Comparison of ENCODE assay signal across 23 cellular contexts in the genomic region with DNA sequence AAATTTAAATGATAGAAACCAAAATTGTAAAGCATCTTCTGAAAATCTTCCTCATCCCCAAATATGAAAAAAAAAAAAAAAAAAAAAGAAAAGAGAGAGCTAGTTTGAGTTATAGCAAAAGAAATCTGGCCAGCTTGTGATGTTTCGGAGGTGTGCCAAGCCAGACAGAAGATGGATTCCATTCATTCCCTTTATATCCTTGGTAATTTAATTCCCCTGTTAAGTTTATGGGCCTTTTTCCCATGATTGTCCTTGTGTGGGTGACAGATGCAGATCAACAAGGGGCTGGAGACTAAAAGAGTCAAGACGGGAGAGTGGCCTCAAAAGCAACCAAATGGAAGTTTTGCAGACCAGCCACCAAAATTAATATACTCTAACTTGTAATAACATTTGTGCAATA.
DNase-seq lines count a peak whose midpoint lies in the region; ATAC-seq lines count a peak whose summit lies in the region.
"Had no signal": no experiment of that assay in that cellular context is flagged by ENCODE, and none has a peak within 500 bp of the region (broad histone marks: within the 10 kb centered on the region; RNA-seq: fewer than 3 reads in every experiment).

No MANE protein-coding gene starts in this region.

- DNase-seq in NCI-H82 (lab: John Stamatoyannopoulos, UW) (peak; percentile 9), NCI-H82 treated with DMSO at 0.1 percent for 48 hours (lab: John Stamatoyannopoulos, UW; ENCODE audit: unreplicated experiment) (no peak), NCI-H524 treated with DMSO at 0.1 percent for 48 hours (lab: John Stamatoyannopoulos, UW) (peak; percentile 56), globus pallidus (ENCODE audit: low spot score) (peak; percentile 43), NCI-H2196 treated with DMSO at 0.1 percent for 48 hours (lab: John Stamatoyannopoulos, UW; ENCODE audit: unreplicated experiment) (no peak), NCI-H2081 treated with DMSO at 0.1 percent for 48 hours (lab: John Stamatoyannopoulos, UW) (no peak)
- DNase-seq: activated CD4-positive, CD25-positive, alpha-beta regulatory T cell treated with anti-CD3 and anti-CD28 coated beads, Interleukin-2, amount 50 U/mL, for 72 hours; activated CD8-positive, alpha-beta T cell treated with anti-CD3 and anti-CD28 coated beads for 36 hours; activated T-cell treated with anti-CD3 and anti-CD28 coated beads for 4 hours; Caco-2; endodermal cell; H7; kidney; lower lobe of right lung; MG63; NCI-H1694; stimulated activated CD4-positive, alpha-beta T cell treated with anti-CD3 and anti-CD28 coated beads, Interleukin-4, amount 100 ng/mL, for 4 hours; stimulated activated naive CD8-positive, alpha-beta T cell treated with anti-CD3 and anti-CD28 coated beads, Interleukin-15, amount 100 ng/mL, for 72 hours had no signal

- no peak for ATAC-seq in GM18511 (IDR thresholded peaks at IDR 0.05; ENCODE audit: unreplicated experiment)
- ATAC-seq: activated CD8-positive, alpha-beta T cell treated with anti-CD3 and anti-CD28 coated beads for 36 hours; lower lobe of right lung; stimulated activated naive CD8-positive, alpha-beta T cell treated with anti-CD3 and anti-CD28 coated beads, Interleukin-15, amount 100 ng/mL, for 72 hours had no signal

- no peaks in the 10 kb centered on the region for H3K27me3 ChIP-seq in stomach smooth muscle (ENCODE audit: control insufficient read depth in 1 of 2, insufficient read depth in 2 of 2, low read length in 2 of 2)
- H3K27me3 ChIP-seq: BLaER1, MG63, tibial nerve had no signal

- no peaks in the 10 kb centered on the region for H3K9me3 ChIP-seq in stomach smooth muscle (ENCODE audit: control insufficient read depth in 2 of 2, low read length in 2 of 2)
- H3K9me3 ChIP-seq: BLaER1, Caco-2, lower lobe of right lung, MG63, tibial nerve had no signal

- peak overlapping the region in 1 of 2 donors; percentile 35 for H3K4me3 ChIP-seq in stomach smooth muscle (ENCODE audit: low read length in 2 of 2)
- H3K4me3 ChIP-seq: BLaER1, coronary artery, lower lobe of right lung, MG63, tibial nerve had no signal

- no peaks in the 10 kb centered on the region for H3K36me3 ChIP-seq in stomach smooth muscle (ENCODE audit: control insufficient read depth in 2 of 2, insufficient read depth in 2 of 2, low read length in 2 of 2)
- H3K36me3 ChIP-seq: BLaER1, MG63, tibial nerve had no signal

- peak overlapping the region; percentile 62 for H3K27ac ChIP-seq in stomach smooth muscle (ENCODE audit: low read length)
- H3K27ac ChIP-seq: BLaER1, coronary artery, lower lobe of right lung had no signal

- peaks cover 30% of the 10 kb centered on the region for H3K4me1 ChIP-seq in stomach smooth muscle (ENCODE audit: control insufficient read depth, insufficient read depth, low read length)
- H3K4me1 ChIP-seq: BLaER1, Caco-2, lower lobe of right lung had no signal

- H3K9ac ChIP-seq in stomach smooth muscle (ENCODE audit: low read length in 2 of 2), result no peak overlapping the region
- H3K9ac ChIP-seq: BLaER1 had no signal

Comparison
In these comparisons a context has a peak if more than half of its experiments do, and no peak if none do; other contexts are left out.
1. DNase-seq: peak in NCI-H82 (single experiment), NCI-H524 treated with DMSO at 0.1 percent for 48 hours (single experiment) and globus pallidus (single experiment); none in NCI-H82 treated with DMSO at 0.1 percent for 48 hours (single experiment), NCI-H2196 treated with DMSO at 0.1 percent for 48 hours (single experiment) and NCI-H2081 treated with DMSO at 0.1 percent for 48 hours (single experiment).